Comparison of ENCODE assay signal across 9 cellular contexts in the genomic region with DNA sequence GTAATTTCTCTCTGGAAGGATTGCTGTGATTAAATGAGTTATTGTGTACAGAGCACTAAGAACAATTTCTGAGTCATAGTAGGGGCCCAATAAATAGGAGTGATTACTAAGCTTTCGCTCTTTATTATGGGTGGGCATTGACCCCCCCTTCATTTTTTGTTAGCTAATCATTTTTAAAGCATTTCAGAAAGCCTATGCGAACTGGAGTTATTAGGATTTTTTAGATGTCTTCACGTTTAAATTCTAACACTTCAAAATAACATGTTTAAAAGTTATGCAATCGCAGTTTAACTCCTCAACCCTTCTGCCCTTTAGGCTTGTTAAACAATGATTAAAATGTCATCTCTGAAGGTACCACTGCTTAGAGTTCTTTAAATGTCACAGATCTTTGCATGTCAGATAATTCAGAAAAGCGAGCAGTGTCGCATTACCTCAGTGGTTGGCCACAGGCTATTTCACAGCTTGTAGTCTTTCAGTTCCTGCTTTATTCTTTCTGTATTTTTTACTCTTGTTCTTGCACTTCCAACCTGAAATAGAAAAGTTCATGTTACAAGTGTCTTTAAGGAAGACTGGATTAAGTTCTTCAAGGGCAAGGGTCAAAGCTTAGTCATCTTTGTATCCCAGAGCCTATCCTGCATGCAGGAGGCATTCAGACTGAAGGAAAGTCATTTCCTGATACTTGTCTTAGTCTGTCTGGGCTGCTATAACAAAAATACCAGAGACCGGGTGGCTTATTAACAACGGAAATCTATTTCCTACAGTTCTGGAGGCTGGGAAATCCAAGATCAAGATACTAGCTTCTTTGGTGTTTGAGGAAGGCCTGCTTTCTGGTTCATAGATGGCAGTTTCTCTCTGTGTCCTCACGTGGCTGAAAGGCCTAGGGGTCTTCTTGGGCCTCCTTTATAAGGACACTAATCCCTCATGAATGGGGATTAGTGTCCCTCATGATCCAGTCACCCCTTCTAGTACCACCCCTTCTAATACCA.
A peak's percentile ranks its signal among the peaks of the same experiment; 100 is the strongest.
DNase-seq lines count a peak whose midpoint lies in the region; ATAC-seq and TF ChIP-seq lines count a peak whose summit lies in the region.
"Had no signal": no experiment of that assay in that cellular context is flagged by ENCODE, and none has a peak within 500 bp of the region (broad histone marks: within the 10 kb centered on the region; RNA-seq: fewer than 3 reads in every experiment).

No MANE protein-coding gene starts in this region.

- TF ChIP-seq CTCF in GM12864 (IDR thresholded peaks at IDR 0.05; ENCODE audit: low read depth, low read length, missing control alignments), result no peak
- no peak for TF ChIP-seq CTCF in endothelial cell (IDR thresholded peaks at IDR 0.05; ENCODE audit: unreplicated experiment)
- no peak for TF ChIP-seq CTCF in sigmoid colon (IDR thresholded peaks at IDR 0.05)

- intact Hi-C loops in sigmoid colon (cut with DNase I), result loop anchor here (5.0 kb wide), 1 partner anchor 100 kb away; no protein-coding TSS in a partner anchor

- H3K4me3 ChIP-seq in GM12864 (ENCODE audit: low read depth, low read length), result no peak overlapping the region
- H3K4me3 ChIP-seq in HUES6 (ENCODE audit: low read depth, low read length), result no peak overlapping the region
- no peak overlapping the region for H3K4me3 ChIP-seq in sigmoid colon

- no peak overlapping the region for H3K9ac ChIP-seq in HUES6 (ENCODE audit: low read length)
- H3K9ac ChIP-seq: parathyroid adenoma had no signal

- H3K36me3 Mint-ChIP-seq in endothelial cell (ENCODE audit: low read depth, unreplicated experiment), result peaks cover 34% of the 10 kb centered on the region

- peak; percentile 81 for ATAC-seq in GM21723 (IDR thresholded peaks at IDR 0.05; ENCODE audit: unreplicated experiment)

- H3K27ac Mint-ChIP-seq in endothelial cell (ENCODE audit: unreplicated experiment), result peak overlapping the region; percentile 42

- DNase-seq in GM12864 (ENCODE audit: low read depth) (peak; percentile 77), endothelial cell (ENCODE audit: low spot score) (no peak), sigmoid colon (no peak), NCI-H146 (lab: John Stamatoyannopoulos, UW) (no peak), DMS153 (lab: John Stamatoyannopoulos, UW) (no peak)
- no peak for DNase-seq in central memory CD4-positive, alpha-beta T cell

- peaks cover 74% of the 10 kb centered on the region for H3K4me1 Mint-ChIP-seq in endothelial cell (ENCODE audit: unreplicated experiment)

- TF ChIP-seq POLR2A in sigmoid colon (IDR thresholded peaks at IDR 0.05), result no peak

- 72 to 73% methylated on average over 9 of the region's 9 CpGs for WGBS in sigmoid colon, 2 donors

- no peaks in the 10 kb centered on the region for H3K27me3 ChIP-seq in HUES6 (ENCODE audit: control insufficient read depth, insufficient read depth, low read length)
- no peaks in the 10 kb centered on the region for H3K27me3 ChIP-seq in sigmoid colon

- H3K4me3 Mint-ChIP-seq in endothelial cell (ENCODE audit: unreplicated experiment), result peak overlapping the region; percentile 56

- peaks cover 75% of the 10 kb centered on the region for H3K4me1 ChIP-seq in HUES6 (ENCODE audit: control insufficient read depth, insufficient read depth, low read length)
- H3K4me1 ChIP-seq in sigmoid colon, result peaks cover 0 to 77% (median 58%) of the 10 kb centered on the region in 4 donors

- H3K27ac ChIP-seq in HUES6 (ENCODE audit: low read depth, low read length) (peak overlapping the region; percentile 84; the same call in 1 of the 2 replicates), sigmoid colon (peak overlapping the region; percentile 16 to 76 (median 46))
- H3K27ac ChIP-seq: parathyroid adenoma had no signal

- no peak for TF ChIP-seq EP300 in sigmoid colon (IDR thresholded peaks at IDR 0.05)

- H3K9me3 ChIP-seq in HUES6 (ENCODE audit: control insufficient read depth, insufficient read depth, low read depth, low read length), result no peaks in the 10 kb centered on the region
- no peaks in the 10 kb centered on the region for H3K9me3 ChIP-seq in sigmoid colon

- H3K36me3 ChIP-seq in HUES6 (ENCODE audit: control insufficient read depth, insufficient read depth, low read length) (no peaks in the 10 kb centered on the region), sigmoid colon (no peaks in the 10 kb centered on the region)

- peaks cover 3% of the 10 kb centered on the region for H3K27me3 Mint-ChIP-seq in endothelial cell (ENCODE audit: unreplicated experiment)

- H3K9me3 Mint-ChIP-seq in endothelial cell (ENCODE audit: unreplicated experiment), result no peaks in the 10 kb centered on the region
